In genomic region chr11:79428406-79428805, GRCh38 we compare ENCODE assay signal across 17 cellular contexts. TPM values are rescaled to one million over a fixed set of nuclear protein-coding genes. Genes with fewer than 3 reads are reported as not detected.
DNase-seq lines count a peak whose midpoint lies in the region; ATAC-seq and TF ChIP-seq lines count a peak whose summit lies in the region.
"Had no signal": no experiment of that assay in that cellular context is flagged by ENCODE, and none has a peak within 500 bp of the region (broad histone marks: within the 10 kb centered on the region; RNA-seq: fewer than 3 reads in every experiment).

No MANE protein-coding gene starts in this region.

- peaks cover 0 to 3% of the 10 kb centered on the region in 2 donors for H3K27me3 Mint-ChIP-seq in CD4-positive, alpha-beta memory T cell

- DNase-seq in EH (ENCODE audit: low read depth) (peak; percentile 59), fibroblast of gingiva (ENCODE audit: low read depth) (peak; percentile 31), renal cortical epithelial cell (ENCODE audit: low read depth) (peak; percentile 86)
- no peak for DNase-seq in effector CD8-positive, alpha-beta T cell (lab: John Stamatoyannopoulos, UW)
- DNase-seq in CD4-positive, alpha-beta memory T cell, result no peak
- DNase-seq: DMS153, NCI-H1092 treated with DMSO at 0.1 percent for 48 hours, NCI-H1694 treated with DMSO at 0.1 percent for 48 hours, NCI-H446, NCI-H748 treated with DMSO at 0.1 percent for 48 hours, SHP77 treated with DMSO at 0.1 percent for 48 hours had no signal

- H3K4me3 Mint-ChIP-seq in CD4-positive, alpha-beta memory T cell, result no peak overlapping the region
- H3K4me3 Mint-ChIP-seq: GM23338 had no signal

- H3K27ac Mint-ChIP-seq in CD4-positive, alpha-beta memory T cell, result no peak overlapping the region
- H3K27ac Mint-ChIP-seq: GM23338 had no signal

- H3K9me3 ChIP-seq in CD4-positive, alpha-beta memory T cell (ENCODE audit: control insufficient read depth in 1 of 2, low read length in 2 of 2), result no peaks in the 10 kb centered on the region

- H3K4me1 ChIP-seq in CD4-positive, alpha-beta memory T cell (ENCODE audit: insufficient read depth, low read length), result no peaks in the 10 kb centered on the region

- intact Hi-C loops in CD4-positive, alpha-beta memory T cell (cut with micrococcal nuclease), result no loop called here

- H3K4me1 Mint-ChIP-seq in CD4-positive, alpha-beta memory T cell, result no peaks in the 10 kb centered on the region

- H3K4me3 ChIP-seq in CD4-positive, alpha-beta memory T cell (ENCODE audit: low read length in 2 of 2), result no peak overlapping the region
- H3K4me3 ChIP-seq: GM23338, K562 had no signal

- POLR2A ChIA-PET in CD4-positive, alpha-beta memory T cell (lab: Charles Lee; ENCODE audit: partially characterized antibody), result no interaction called here

- peaks cover 0 to 4% (median 3%) of the 10 kb centered on the region in 8 donors for H3K9me3 Mint-ChIP-seq in CD4-positive, alpha-beta memory T cell
- H3K9me3 Mint-ChIP-seq: GM23338 had no signal

- H3K36me3 Mint-ChIP-seq in CD4-positive, alpha-beta memory T cell, result no peaks in the 10 kb centered on the region

- no peaks in the 10 kb centered on the region for H3K36me3 ChIP-seq in CD4-positive, alpha-beta memory T cell (ENCODE audit: insufficient read depth, low read length)

- no peak overlapping the region for H3K27ac ChIP-seq in CD4-positive, alpha-beta memory T cell (ENCODE audit: low read depth, low read length)
- H3K27ac ChIP-seq: HL-60 had no signal

- H3K27me3 ChIP-seq in CD4-positive, alpha-beta memory T cell (ENCODE audit: insufficient read depth, low read length), result no peaks in the 10 kb centered on the region

- CTCF ChIA-PET in CD4-positive, alpha-beta memory T cell (lab: Charles Lee; ENCODE audit: partially characterized antibody), result no interaction called here

- peak; percentile 43; the same call in 2 of the 3 replicates for ATAC-seq in SK-N-SH treated with all-trans-retinoic acid at 6 μM for 48 hours
- no peak for ATAC-seq in HG03378 (IDR thresholded peaks at IDR 0.05; ENCODE audit: unreplicated experiment)
- ATAC-seq in GM19397 (IDR thresholded peaks at IDR 0.05; ENCODE audit: unreplicated experiment), result no peak
- ATAC-seq: GM23338, K562 had no signal

TF ChIP-seq in SK-N-SH treated with all-trans-retinoic acid at 6 μM for 48 hours, 23 proteins besides CTCF, POLR2A, EP300 and RAD21:
- TF ChIP-seq CSDC2 (CRISPR knock-in tag; IDR thresholded peaks at IDR 0.05) (no peak), ZNF565 (CRISPR knock-in tag; conservative IDR thresholded peaks at IDR 0.05; ENCODE audit: low read depth) (no peak), ZNF70 (CRISPR knock-in tag; IDR thresholded peaks at IDR 0.05) (no peak), ZFP3 (CRISPR knock-in tag; IDR thresholded peaks at IDR 0.05) (no peak), CREB5 (CRISPR knock-in tag; IDR thresholded peaks at IDR 0.05; ENCODE audit: low read depth) (no peak), ISL1 (CRISPR knock-in tag; IDR thresholded peaks at IDR 0.05) (no peak), BACH2 (CRISPR knock-in tag; IDR thresholded peaks at IDR 0.05; ENCODE audit: borderline replicate concordance) (no peak), ZFP30 (CRISPR knock-in tag; IDR thresholded peaks at IDR 0.05) (no peak), ZC3H10 (CRISPR knock-in tag; IDR thresholded peaks at IDR 0.05) (no peak), ZNF8 (CRISPR knock-in tag; IDR thresholded peaks at IDR 0.05) (no peak), PATZ1 (CRISPR knock-in tag; IDR thresholded peaks at IDR 0.05; ENCODE audit: borderline replicate concordance) (no peak), SNAI2 (CRISPR knock-in tag; IDR thresholded peaks at IDR 0.05) (no peak), ARNTL (CRISPR knock-in tag; IDR thresholded peaks at IDR 0.05; ENCODE audit: borderline replicate concordance, low read depth) (no peak)

RNA-seq across cellular contexts. Expression of gene TENM4, which starts 12.4 kb away (rescaled TPM):
- 59.6 and 306 TPM in 2 replicates for total RNA-seq in renal cortical epithelial cell
- total RNA-seq in CD4-positive, alpha-beta memory T cell, result under 1 TPM in 1 of 2 experiments, not detected in 1; 0.28 TPM
- polyA plus RNA-seq in CD4-positive, alpha-beta memory T cell, result under 1 TPM in 1 of 2 donors, not detected in 1; 0.25 TPM
- polyA plus RNA-seq: K562 had no signal

Comparison
In these comparisons a context has a peak if more than half of its experiments do, and no peak if none do; other contexts are left out.
1. DNase-seq: peak in EH (single experiment), fibroblast of gingiva (single experiment) and renal cortical epithelial cell (single experiment); none in effector CD8-positive, alpha-beta T cell (single experiment) and CD4-positive, alpha-beta memory T cell (0 of 5).
2. RNA of gene TENM4, which starts 12.4 kb away (total RNA-seq): 59.6 to 306 TPM in renal cortical epithelial cell; 0.28 TPM in CD4-positive, alpha-beta memory T cell; every median in the first group is over 10 times any median in the second.